2 cellular contexts compared by ENCODE assay signal in genomic region chr6:41548098-41548840, GRCh38.
TF ChIP-seq lines count a peak whose summit lies in the region.

No MANE protein-coding gene starts in this region.

TF ChIP-seq in SK-N-SH, 30 proteins besides CTCF, POLR2A, EP300 and RAD21 (continued from another document):
- TF ChIP-seq GATA2 (CRISPR knock-in tag; IDR thresholded peaks at IDR 0.05): no peak
- TF ChIP-seq YY1 (IDR thresholded peaks at IDR 0.05; ENCODE audit: low read depth): no peak
- no peak for TF ChIP-seq PBX3 (IDR thresholded peaks at IDR 0.05)
- no peak for TF ChIP-seq RFX5 (IDR thresholded peaks at IDR 0.05; ENCODE audit: low read length)
- TF ChIP-seq SIN3A (IDR thresholded peaks at IDR 0.05; ENCODE audit: borderline replicate concordance, low read depth, low read length): no peak
- no peak for TF ChIP-seq FOXJ3 (CRISPR knock-in tag; IDR thresholded peaks at IDR 0.05)
- no peak for TF ChIP-seq NRF1 (IDR thresholded peaks at IDR 0.05; ENCODE audit: low read depth, low read length)
- no peak for TF ChIP-seq MXI1 (IDR thresholded peaks at IDR 0.05; ENCODE audit: low read depth, low read length)
- TF ChIP-seq RCOR1 (IDR thresholded peaks at IDR 0.05; ENCODE audit: low read length): no peak
- TF ChIP-seq SMC3 (IDR thresholded peaks at IDR 0.05; ENCODE audit: low read depth, low read length): no peak
- no peak for TF ChIP-seq RXRA (IDR thresholded peaks at IDR 0.05; ENCODE audit: borderline replicate concordance, low read depth)
- TF ChIP-seq REST (IDR thresholded peaks at IDR 0.05; ENCODE audit: low read depth, low read length): no peak
- no peak for TF ChIP-seq ELF1 (IDR thresholded peaks at IDR 0.05)
- TF ChIP-seq GABPA (IDR thresholded peaks at IDR 0.05; ENCODE audit: low read depth): no peak
- TF ChIP-seq CHD2 (IDR thresholded peaks at IDR 0.05; ENCODE audit: low read length, partially characterized antibody): no peak
- TF ChIP-seq TAF1 (IDR thresholded peaks at IDR 0.05; ENCODE audit: borderline replicate concordance, low read depth, low read length): no peak
- no peak for TF ChIP-seq FOSL2 (IDR thresholded peaks at IDR 0.05; ENCODE audit: borderline replicate concordance, low read depth)

TF ChIP-seq in SK-N-SH treated with all-trans-retinoic acid at 6 μM for 48 hours, 23 proteins besides CTCF, POLR2A, EP300 and RAD21 (continued from another document):
- TF ChIP-seq, protein P1, sequence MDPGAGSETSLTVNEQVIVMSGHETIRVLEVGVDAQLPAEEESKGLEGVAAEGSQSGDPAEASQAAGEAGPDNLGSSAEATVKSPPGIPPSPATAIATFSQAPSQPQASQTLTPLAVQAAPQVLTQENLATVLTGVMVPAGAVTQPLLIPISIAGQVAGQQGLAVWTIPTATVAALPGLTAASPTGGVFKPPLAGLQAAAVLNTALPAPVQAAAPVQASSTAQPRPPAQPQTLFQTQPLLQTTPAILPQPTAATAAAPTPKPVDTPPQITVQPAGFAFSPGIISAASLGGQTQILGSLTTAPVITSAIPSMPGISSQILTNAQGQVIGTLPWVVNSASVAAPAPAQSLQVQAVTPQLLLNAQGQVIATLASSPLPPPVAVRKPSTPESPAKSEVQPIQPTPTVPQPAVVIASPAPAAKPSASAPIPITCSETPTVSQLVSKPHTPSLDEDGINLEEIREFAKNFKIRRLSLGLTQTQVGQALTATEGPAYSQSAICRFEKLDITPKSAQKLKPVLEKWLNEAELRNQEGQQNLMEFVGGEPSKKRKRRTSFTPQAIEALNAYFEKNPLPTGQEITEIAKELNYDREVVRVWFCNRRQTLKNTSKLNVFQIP (CRISPR knock-in tag; IDR thresholded peaks at IDR 0.05; ENCODE audit: borderline replicate concordance, low read depth): no peak
- TF ChIP-seq TCF4 (CRISPR knock-in tag; IDR thresholded peaks at IDR 0.05; ENCODE audit: borderline replicate concordance) (no peak), ZNF70 (CRISPR knock-in tag; IDR thresholded peaks at IDR 0.05) (no peak), PPARA (CRISPR knock-in tag; IDR thresholded peaks at IDR 0.05; ENCODE audit: borderline replicate concordance) (no peak), ZNF565 (CRISPR knock-in tag; conservative IDR thresholded peaks at IDR 0.05; ENCODE audit: low read depth) (no peak), SNAI2 (CRISPR knock-in tag; IDR thresholded peaks at IDR 0.05) (no peak), ZNF8 (CRISPR knock-in tag; IDR thresholded peaks at IDR 0.05) (no peak), TOX (CRISPR knock-in tag; IDR thresholded peaks at IDR 0.05; ENCODE audit: borderline replicate concordance) (no peak), ZC3H10 (CRISPR knock-in tag; IDR thresholded peaks at IDR 0.05) (no peak), ZFP3 (CRISPR knock-in tag; IDR thresholded peaks at IDR 0.05) (no peak), CSRNP3 (CRISPR knock-in tag; IDR thresholded peaks at IDR 0.05) (no peak), ISL1 (CRISPR knock-in tag; IDR thresholded peaks at IDR 0.05) (no peak), GLIS3 (CRISPR knock-in tag; IDR thresholded peaks at IDR 0.05) (no peak)
- TF ChIP-seq, protein P2, sequence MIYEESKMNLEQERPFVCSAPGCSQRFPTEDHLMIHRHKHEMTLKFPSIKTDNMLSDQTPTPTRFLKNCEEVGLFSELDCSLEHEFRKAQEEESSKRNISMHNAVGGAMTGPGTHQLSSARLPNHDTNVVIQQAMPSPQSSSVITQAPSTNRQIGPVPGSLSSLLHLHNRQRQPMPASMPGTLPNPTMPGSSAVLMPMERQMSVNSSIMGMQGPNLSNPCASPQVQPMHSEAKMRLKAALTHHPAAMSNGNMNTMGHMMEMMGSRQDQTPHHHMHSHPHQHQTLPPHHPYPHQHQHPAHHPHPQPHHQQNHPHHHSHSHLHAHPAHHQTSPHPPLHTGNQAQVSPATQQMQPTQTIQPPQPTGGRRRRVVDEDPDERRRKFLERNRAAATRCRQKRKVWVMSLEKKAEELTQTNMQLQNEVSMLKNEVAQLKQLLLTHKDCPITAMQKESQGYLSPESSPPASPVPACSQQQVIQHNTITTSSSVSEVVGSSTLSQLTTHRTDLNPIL (CRISPR knock-in tag; IDR thresholded peaks at IDR 0.05; ENCODE audit: low read depth): no peak
